In genomic region chr3:73451276-73451973, GRCh38 we compare ENCODE assay signal across 10 cellular contexts.
DNase-seq lines count a peak whose midpoint lies in the region; ATAC-seq and TF ChIP-seq lines count a peak whose summit lies in the region.
"Had no signal": no experiment of that assay in that cellular context is flagged by ENCODE, and none has a peak within 500 bp of the region (broad histone marks: within the 10 kb centered on the region; RNA-seq: fewer than 3 reads in every experiment).

No MANE protein-coding gene starts in this region.

- peaks cover 41% of the 10 kb centered on the region for H3K4me1 Mint-ChIP-seq in glutamatergic neuron (ENCODE audit: low read depth, unreplicated experiment)

- peak overlapping the region; percentile 80 for H3K27ac Mint-ChIP-seq in glutamatergic neuron (ENCODE audit: unreplicated experiment)
- H3K27ac Mint-ChIP-seq: activated T-cell treated with anti-CD3 and anti-CD28 coated beads, Interleukin-2, amount 50 U/mL, for 72 hours had no signal

- peak overlapping the region; percentile 30 for H3K4me3 Mint-ChIP-seq in glutamatergic neuron (ENCODE audit: unreplicated experiment)
- H3K4me3 Mint-ChIP-seq: activated T-cell treated with anti-CD3 and anti-CD28 coated beads, Interleukin-2, amount 50 U/mL, for 72 hours had no signal

- ATAC-seq in GM18502 (IDR thresholded peaks at IDR 0.05; ENCODE audit: poor library complexity, unreplicated experiment) (peak; percentile 28), GM21526 (IDR thresholded peaks at IDR 0.05; ENCODE audit: low FRiP score, unreplicated experiment) (peak; percentile 29), GM21786 (IDR thresholded peaks at IDR 0.05; ENCODE audit: unreplicated experiment) (no peak), GM19351 (IDR thresholded peaks at IDR 0.05; ENCODE audit: unreplicated experiment) (no peak)
- ATAC-seq: activated T-cell treated with anti-CD3 and anti-CD28 coated beads, Interleukin-2, amount 50 U/mL, for 72 hours had no signal

- H3K9me3 Mint-ChIP-seq in glutamatergic neuron (ENCODE audit: unreplicated experiment), result peaks cover 9% of the 10 kb centered on the region
- H3K9me3 Mint-ChIP-seq: activated T-cell treated with anti-CD3 and anti-CD28 coated beads, Interleukin-2, amount 50 U/mL, for 72 hours had no signal

- TF ChIP-seq CTCF in glutamatergic neuron (IDR thresholded peaks at IDR 0.05; ENCODE audit: partially characterized antibody, unreplicated experiment), result no peak
- no peak for TF ChIP-seq CTCF in GM10266 (IDR thresholded peaks at IDR 0.05; ENCODE audit: control insufficient read depth, insufficient read depth, low read depth, missing control alignments)

- peaks cover 9% of the 10 kb centered on the region for H3K27me3 Mint-ChIP-seq in glutamatergic neuron (ENCODE audit: unreplicated experiment)

- no peaks in the 10 kb centered on the region for H3K36me3 Mint-ChIP-seq in glutamatergic neuron (ENCODE audit: unreplicated experiment)

- DNase-seq in NCI-H1092 (lab: John Stamatoyannopoulos, UW), result peak; percentile 43
- no peak for DNase-seq in glutamatergic neuron
- no peak for DNase-seq in GM10266 (ENCODE audit: extremely low spot score)
- DNase-seq in NCI-H345 treated with DMSO at 0.1 percent for 48 hours (lab: John Stamatoyannopoulos, UW; ENCODE audit: unreplicated experiment), result no peak
- DNase-seq: activated T-cell treated with anti-CD3 and anti-CD28 coated beads, Interleukin-2, amount 50 U/mL, for 72 hours; stimulated activated CD4-positive, alpha-beta T cell treated with anti-CD3 and anti-CD28 coated beads, Interleukin-4, amount 100 ng/mL, for 4 hours had no signal

Comparison
In these comparisons a context has a peak if more than half of its experiments do, and no peak if none do; other contexts are left out.
1. ATAC-seq: peak in GM18502 (single experiment) and GM21526 (single experiment); none in GM21786 (single experiment) and GM19351 (single experiment).